In genomic region chr18:48947583-48947982, GRCh38 we compare ENCODE assay signal across 8 cellular contexts. TPM values are rescaled to one million over a fixed set of nuclear protein-coding genes. Genes with fewer than 3 reads are reported as not detected.
DNase-seq lines count a peak whose midpoint lies in the region; ATAC-seq and TF ChIP-seq lines count a peak whose summit lies in the region.

No MANE protein-coding gene starts in this region.

- no peak for ATAC-seq in mucosa of descending colon
- no peak for ATAC-seq in HG02852 (IDR thresholded peaks at IDR 0.05; ENCODE audit: unreplicated experiment)
- no peak for ATAC-seq in HG03139 (IDR thresholded peaks at IDR 0.05; ENCODE audit: unreplicated experiment)

- H3K27me3 ChIP-seq in BE2C (no peaks in the 10 kb centered on the region), Loucy (ENCODE audit: insufficient read depth, low read length, poor library complexity, severe bottlenecking) (no peaks in the 10 kb centered on the region), Karpas-422 (ENCODE audit: low read length) (no peaks in the 10 kb centered on the region; the same call in 1 of the 2 replicates)

- H3K4me1 ChIP-seq in BE2C (peaks cover 6% of the 10 kb centered on the region), Loucy (ENCODE audit: insufficient read depth, low read length, poor library complexity, severe bottlenecking) (peaks cover 68% of the 10 kb centered on the region), mucosa of descending colon (ENCODE audit: low read depth) (peaks cover 46% of the 10 kb centered on the region), Karpas-422 (ENCODE audit: low read length) (peaks cover 39% of the 10 kb centered on the region)

- no peak for TF ChIP-seq CTCF in BE2C (IDR thresholded peaks at IDR 0.05; ENCODE audit: low read depth, low read length)
- no peak for TF ChIP-seq CTCF in Loucy (conservative IDR thresholded peaks at IDR 0.05; ENCODE audit: low read length)
- no peak for TF ChIP-seq CTCF in choroid plexus epithelial cell (conservative IDR thresholded peaks at IDR 0.05; ENCODE audit: low read depth, low read length)
- no peak for TF ChIP-seq CTCF in mucosa of descending colon (IDR thresholded peaks at IDR 0.05)

- no peak overlapping the region for H2AFZ ChIP-seq in Loucy (ENCODE audit: low read length)
- no peak overlapping the region for H2AFZ ChIP-seq in Karpas-422 (ENCODE audit: low read length)

- H4K20me1 ChIP-seq in Loucy (ENCODE audit: insufficient read depth, low read length, poor library complexity, severe bottlenecking), result peaks cover 86% of the 10 kb centered on the region
- 0 out of 2 replicates have a peak, but pooled peaks cover 4% of the 10 kb centered on the region for H4K20me1 ChIP-seq in Karpas-422 (ENCODE audit: insufficient read depth, low read depth, low read length)

- H3K9ac ChIP-seq in Loucy (ENCODE audit: low read depth, low read length, poor library complexity, severe bottlenecking), result peak overlapping the region; percentile 76
- no peak overlapping the region for H3K9ac ChIP-seq in Karpas-422 (ENCODE audit: low read length)

- intact Hi-C loops in mucosa of descending colon (cut with DNase I, micrococcal nuclease), result no loop called here

- no peaks in the 10 kb centered on the region for H3K9me3 ChIP-seq in BE2C
- H3K9me3 ChIP-seq in Loucy (ENCODE audit: insufficient read depth, low read depth, low read length), result no peaks in the 10 kb centered on the region
- H3K9me3 ChIP-seq in mucosa of descending colon, result no peaks in the 10 kb centered on the region
- H3K9me3 ChIP-seq in Karpas-422 (ENCODE audit: low read length), result no peaks in the 10 kb centered on the region

- no peak overlapping the region for H3K27ac ChIP-seq in Karpas-422 (ENCODE audit: low read length)

- H3F3A ChIP-seq in Loucy (ENCODE audit: low read depth), result peaks cover 6% of the 10 kb centered on the region

- H3K36me3 ChIP-seq in BE2C, result peaks cover 20% of the 10 kb centered on the region
- peaks cover 20% of the 10 kb centered on the region; the same call in 1 of the 2 replicates for H3K36me3 ChIP-seq in Loucy (ENCODE audit: insufficient read depth, low read length)
- H3K36me3 ChIP-seq in mucosa of descending colon (ENCODE audit: low read depth), result no peaks in the 10 kb centered on the region
- no peaks in the 10 kb centered on the region for H3K36me3 ChIP-seq in Karpas-422 (ENCODE audit: insufficient read depth, low read length)

- peak overlapping the region; percentile 82 for H3K4me2 ChIP-seq in Loucy (ENCODE audit: low read depth, low read length, poor library complexity, severe bottlenecking)
- H3K4me2 ChIP-seq in Karpas-422 (ENCODE audit: low read depth, low read length, poor library complexity, severe bottlenecking), result no peak overlapping the region

- H3K9me2 ChIP-seq in Loucy (replicated peaks; ENCODE audit: low read depth, low read length) (no peaks in the 10 kb centered on the region), Karpas-422 (replicated peaks; ENCODE audit: insufficient read depth, low read length) (no peaks in the 10 kb centered on the region)

- DNase-seq in BE2C, result peak; percentile 37
- no peak for DNase-seq in choroid plexus epithelial cell (ENCODE audit: low read depth)
- DNase-seq in mucosa of descending colon, result peak in 2 of 3 donors; percentile 54 to 58
- no peak for DNase-seq in Karpas-422
- DNase-seq in Kasumi-1 (lab: John Stamatoyannopoulos, UW), result no peak

- H3K4me3 ChIP-seq in BE2C (ENCODE audit: low read depth, low read length) (peak overlapping the region; percentile 86), Loucy (ENCODE audit: low read length, poor library complexity, severe bottlenecking) (peak overlapping the region; percentile 78), choroid plexus epithelial cell (ENCODE audit: low read depth, low read length) (peak overlapping the region; percentile 82), mucosa of descending colon (no peak overlapping the region), Karpas-422 (ENCODE audit: low read length) (no peak overlapping the region)

- H3K79me2 ChIP-seq in Loucy (ENCODE audit: insufficient read depth, low read length) (peaks cover 90% of the 10 kb centered on the region), Karpas-422 (ENCODE audit: low read length) (no peaks in the 10 kb centered on the region)

RNA-seq across cellular contexts. Expression of gene SMAD7, which starts 3.2 kb away (rescaled TPM):
- polyA plus RNA-seq in BE2C (2012; ENCODE audit: insufficient read depth, insufficient read length, low read depth), result 13.7 TPM
- total RNA-seq in mucosa of descending colon, result 10 to 100 TPM; 22.3 to 67.4 (median 33.1) TPM
- 1.3 and 2.1 TPM in 2 replicates for total RNA-seq in Karpas-422 (2014; rRNA removed; shearing (Covaris generic); ENCODE audit: low replicate concordance)

Comparison
In these comparisons a context has a peak if more than half of its experiments do, and no peak if none do; other contexts are left out.
1. DNase-seq: peak in BE2C (single experiment) and mucosa of descending colon (2 of 3); none in choroid plexus epithelial cell (single experiment), Karpas-422 (single experiment) and Kasumi-1 (0 of 2).
2. H3K4me3 ChIP-seq: peak in BE2C (single experiment), Loucy (single experiment) and choroid plexus epithelial cell (single experiment); none in mucosa of descending colon (single experiment) and Karpas-422 (single experiment).